18 cellular contexts compared by ENCODE assay signal in genomic region chr2:204187513-204188088, GRCh38.
A peak's percentile ranks its signal among the peaks of the same experiment; 100 is the strongest.
DNase-seq lines count a peak whose midpoint lies in the region; ATAC-seq and TF ChIP-seq lines count a peak whose summit lies in the region.
"Had no signal": no experiment of that assay in that cellular context is flagged by ENCODE, and none has a peak within 500 bp of the region (broad histone marks: within the 10 kb centered on the region; RNA-seq: fewer than 3 reads in every experiment).

No MANE protein-coding gene starts in this region.

- no peak overlapping the region for H3K4me3 ChIP-seq in body of pancreas
- H3K4me3 ChIP-seq: transverse colon had no signal

- H3K36me3 Mint-ChIP-seq in nephron (ENCODE audit: low read depth) = no peaks in the 10 kb centered on the region

- intact Hi-C loops in body of pancreas (cut with DNase I) = no loop called here

- H3K27me3 Mint-ChIP-seq in nephron (ENCODE audit: low read depth) = no peaks in the 10 kb centered on the region

- H3K4me3 Mint-ChIP-seq in nephron = no peak overlapping the region
- H3K4me3 Mint-ChIP-seq: activated CD4-positive, alpha-beta memory T cell treated with anti-CD3 and anti-CD28 coated beads, Interleukin-2, amount 10 ng/mL, durations not matched to agents 7 days and 5 days; neural crest cell had no signal

- ATAC-seq in GM18907 (IDR thresholded peaks at IDR 0.05; ENCODE audit: unreplicated experiment) = peak; percentile 97
- ATAC-seq in HG02981 (IDR thresholded peaks at IDR 0.05; ENCODE audit: unreplicated experiment) = peak; percentile 76
- ATAC-seq in body of pancreas = peak; percentile 95
- ATAC-seq in GM19351 (IDR thresholded peaks at IDR 0.05; ENCODE audit: unreplicated experiment) = no peak
- ATAC-seq: HCT116, sciatic nerve had no signal

- 16 to 42% methylated on average over 3 of the region's 3 CpGs for WGBS in body of pancreas, 2 donors

- peaks cover 14% of the 10 kb centered on the region for H3K4me1 ChIP-seq in body of pancreas
- H3K4me1 ChIP-seq: transverse colon had no signal

- peak overlapping the region; percentile 57 to 84 (median 72) for H3K27ac Mint-ChIP-seq in nephron
- H3K27ac Mint-ChIP-seq: activated CD4-positive, alpha-beta memory T cell treated with anti-CD3 and anti-CD28 coated beads, Interleukin-2, amount 10 ng/mL, durations not matched to agents 7 days and 5 days had no signal

- no peaks in the 10 kb centered on the region for H3K9me3 ChIP-seq in body of pancreas
- H3K9me3 ChIP-seq: transverse colon had no signal

- TF ChIP-seq CTCF in body of pancreas (IDR thresholded peaks at IDR 0.05) = no peak
- TF ChIP-seq CTCF in nephron (IDR thresholded peaks at IDR 0.05; ENCODE audit: unreplicated experiment in 3 of 3) = no peak

- no peak for TF ChIP-seq POLR2A in body of pancreas (IDR thresholded peaks at IDR 0.05)

- H3K9me3 Mint-ChIP-seq in nephron = no peaks in the 10 kb centered on the region
- H3K9me3 Mint-ChIP-seq: activated CD4-positive, alpha-beta memory T cell treated with anti-CD3 and anti-CD28 coated beads, Interleukin-2, amount 10 ng/mL, durations not matched to agents 7 days and 5 days had no signal

- H3K27ac ChIP-seq in body of pancreas = no peak overlapping the region
- H3K27ac ChIP-seq: transverse colon had no signal

- peaks cover 43% of the 10 kb centered on the region for H3K4me1 Mint-ChIP-seq in nephron
- H3K4me1 Mint-ChIP-seq: neural crest cell had no signal

- no peaks in the 10 kb centered on the region for H3K36me3 ChIP-seq in body of pancreas (replicated peaks in 1 of 2; ENCODE audit: insufficient read depth in 1 of 2, low read depth in 2 of 2)
- H3K36me3 ChIP-seq: transverse colon had no signal

- no peaks in the 10 kb centered on the region for H3K27me3 ChIP-seq in body of pancreas
- H3K27me3 ChIP-seq: transverse colon had no signal

- DNase-seq in body of pancreas (peak in 3 of 4 donors; percentile 24 to 45 (median 25)), epidermal melanocyte (ENCODE audit: insufficient read length, low spot score) (no peak), putamen (ENCODE audit: low spot score) (no peak)
- no peak for DNase-seq in activated CD4-positive, alpha-beta T cell treated with anti-CD3 and anti-CD28 coated beads for 48 hours
- DNase-seq: activated CD4-positive, alpha-beta memory T cell treated with anti-CD3 and anti-CD28 coated beads, Interleukin-2, amount 10 ng/mL, durations not matched to agents 7 days and 5 days; activated effector memory CD4-positive, alpha-beta T cell treated with anti-CD3 and anti-CD28 coated beads, Interleukin-2, amount 50 U/mL, for 16 hours; GF-D8; MV-4-11; SHP77; stimulated activated CD4-positive, alpha-beta T cell treated with anti-CD3 and anti-CD28 coated beads, Interleukin-2, amount 100 ng/mL, for 48 hours; transverse colon had no signal

Comparison
In these comparisons a context has a peak if more than half of its experiments do, and no peak if none do; other contexts are left out.
1. DNase-seq: peak in body of pancreas (3 of 4); none in activated CD4-positive, alpha-beta T cell treated with anti-CD3 and anti-CD28 coated beads for 48 hours (single experiment), epidermal melanocyte (single experiment) and putamen (single experiment).